Comparison of ENCODE assay signal across 16 cellular contexts in genomic region chr6:99402458-99402857, GRCh38. TPM values are rescaled to one million over a fixed set of nuclear protein-coding genes. Genes with fewer than 3 reads are reported as not detected.
"Had no signal": no experiment of that assay in that cellular context is flagged by ENCODE, and none has a peak within 500 bp of the region (broad histone marks: within the 10 kb centered on the region; RNA-seq: fewer than 3 reads in every experiment).

No MANE protein-coding gene starts in this region.

- H3K4me3 ChIP-seq: lower lobe of right lung, tibial nerve, uterus had no signal

- H3K27me3 Mint-ChIP-seq: activated naive CD8-positive, alpha-beta T cell treated with anti-CD3 and anti-CD28 coated beads, Interleukin-2, amount 10 ng/mL, durations not matched to agents 7 days and 5 days; brain; stimulated activated naive CD8-positive, alpha-beta T cell treated with anti-CD3 and anti-CD28 coated beads, Interleukin-15, Interleukin-2, amounts not matched to agents 100 ng/mL and 50 ng/mL, for 24 hours; T-cell had no signal

- H3K4me1 ChIP-seq: lower lobe of right lung, tibial nerve, uterus had no signal

- H3K27ac ChIP-seq: lower lobe of right lung, tibial nerve, uterus had no signal

- DNase-seq: activated naive CD8-positive, alpha-beta T cell treated with anti-CD3 and anti-CD28 coated beads, Interleukin-2, amount 10 ng/mL, durations not matched to agents 7 days and 5 days; caudate nucleus; endodermal cell; head of caudate nucleus; lower lobe of right lung; midbrain; nucleus accumbens; posterior cingulate gyrus; stimulated activated CD4-positive, alpha-beta T cell treated with anti-CD3 and anti-CD28 coated beads, Interleukin-1b, Interleukin-23, amount 100 ng/mL, for 48 hours; T-cell; uterus had no signal

- H3K9me3 ChIP-seq: lower lobe of right lung, tibial nerve, uterus had no signal

- H3K27ac Mint-ChIP-seq: activated naive CD8-positive, alpha-beta T cell treated with anti-CD3 and anti-CD28 coated beads, Interleukin-2, amount 10 ng/mL, durations not matched to agents 7 days and 5 days; brain; endodermal cell; nephron; stimulated activated naive CD8-positive, alpha-beta T cell treated with anti-CD3 and anti-CD28 coated beads, Interleukin-15, Interleukin-2, amounts not matched to agents 100 ng/mL and 50 ng/mL, for 24 hours had no signal

- H3K4me1 Mint-ChIP-seq: brain, endodermal cell, nephron had no signal

- ATAC-seq: activated CD4-positive, CD25-positive, alpha-beta regulatory T cell treated with anti-CD3 and anti-CD28 coated beads, Interleukin-2, amount 50 U/mL, for 24 hours; lower lobe of right lung; T-cell had no signal

- H3K4me3 Mint-ChIP-seq: activated naive CD8-positive, alpha-beta T cell treated with anti-CD3 and anti-CD28 coated beads, Interleukin-2, amount 10 ng/mL, durations not matched to agents 7 days and 5 days; brain; endodermal cell; nephron; stimulated activated naive CD8-positive, alpha-beta T cell treated with anti-CD3 and anti-CD28 coated beads, Interleukin-15, Interleukin-2, amounts not matched to agents 100 ng/mL and 50 ng/mL, for 24 hours; T-cell had no signal

- H3K36me3 ChIP-seq: uterus had no signal

- H3K27me3 ChIP-seq: tibial nerve, uterus had no signal

- H3K9me3 Mint-ChIP-seq: activated naive CD8-positive, alpha-beta T cell treated with anti-CD3 and anti-CD28 coated beads, Interleukin-2, amount 10 ng/mL, durations not matched to agents 7 days and 5 days; brain; endodermal cell; nephron; stimulated activated naive CD8-positive, alpha-beta T cell treated with anti-CD3 and anti-CD28 coated beads, Interleukin-15, Interleukin-2, amounts not matched to agents 100 ng/mL and 50 ng/mL, for 24 hours; T-cell had no signal

RNA-seq across cellular contexts. Expression of gene FAXC, which starts 53.0 kb away (rescaled TPM):
- total RNA-seq: activated naive CD8-positive, alpha-beta T cell treated with anti-CD3 and anti-CD28 coated beads, Interleukin-2, amount 10 ng/mL, durations not matched to agents 7 days and 5 days had no signal
